In the genomic region with DNA sequence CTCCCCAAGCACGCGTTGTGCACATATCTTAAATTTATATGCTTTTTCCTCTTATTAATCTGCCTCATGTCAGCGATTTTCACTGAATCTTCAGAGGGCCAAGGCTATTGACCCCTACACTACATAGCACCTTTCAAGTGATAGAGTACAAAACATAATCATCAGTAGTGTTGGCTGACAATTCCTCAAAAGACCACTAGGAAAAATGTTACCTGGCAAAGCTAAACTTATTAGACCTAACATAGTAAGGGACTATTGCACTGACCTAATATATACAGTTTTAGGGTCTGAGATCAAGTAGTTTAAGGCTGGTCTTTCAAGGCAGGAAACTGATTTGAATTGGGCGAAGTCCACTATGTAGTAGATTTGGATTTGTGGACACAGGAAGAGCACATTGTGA, we compare ENCODE assay signal across 24 cellular contexts.
"Had no signal": no experiment of that assay in that cellular context is flagged by ENCODE, and none has a peak within 500 bp of the region (broad histone marks: within the 10 kb centered on the region; RNA-seq: fewer than 3 reads in every experiment).

No MANE protein-coding gene starts in this region.

- H3K27me3 ChIP-seq: Peyer's patch, SJCRH30 had no signal

- H3K27me3 Mint-ChIP-seq: activated naive CD4-positive, alpha-beta T cell treated with anti-CD3 and anti-CD28 coated beads, Interleukin-2, amount 10 ng/mL, durations not matched to agents 7 days and 5 days; activated naive CD8-positive, alpha-beta T cell treated with anti-CD3 and anti-CD28 coated beads for 36 hours; activated T-helper 17 cell treated with anti-CD3 and anti-CD28 coated beads, Interleukin-2, amount 50 U/mL, for 72 hours had no signal

- H3K4me1 ChIP-seq: Peyer's patch, SJCRH30 had no signal

- H3K27ac Mint-ChIP-seq: activated CD8-positive, alpha-beta T cell treated with anti-CD3 and anti-CD28 coated beads, Interleukin-2, amount 10 ng/mL, durations not matched to agents 7 days and 5 days; activated naive CD4-positive, alpha-beta T cell treated with anti-CD3 and anti-CD28 coated beads, Interleukin-2, amount 10 ng/mL, durations not matched to agents 7 days and 5 days; activated naive CD8-positive, alpha-beta T cell treated with anti-CD3 and anti-CD28 coated beads for 36 hours; activated T-helper 17 cell treated with anti-CD3 and anti-CD28 coated beads, Interleukin-2, amount 50 U/mL, for 72 hours; T-helper 1 cell treated with Interleukin-12 subunit alpha and Interleukin-12 subunit beta and Interleukin-4 antibody, amounts not matched to agents 30 μg/mL and 1 μg/mL, for 36 hours had no signal

- H3K36me3 ChIP-seq: Peyer's patch, SJCRH30 had no signal

- H3K4me3 Mint-ChIP-seq: activated CD8-positive, alpha-beta T cell treated with anti-CD3 and anti-CD28 coated beads, Interleukin-2, amount 10 ng/mL, durations not matched to agents 7 days and 5 days; activated naive CD4-positive, alpha-beta T cell treated with anti-CD3 and anti-CD28 coated beads, Interleukin-2, amount 10 ng/mL, durations not matched to agents 7 days and 5 days; activated naive CD8-positive, alpha-beta T cell treated with anti-CD3 and anti-CD28 coated beads for 36 hours; activated T-helper 17 cell treated with anti-CD3 and anti-CD28 coated beads, Interleukin-2, amount 50 U/mL, for 72 hours; T-helper 1 cell treated with Interleukin-12 subunit alpha and Interleukin-12 subunit beta and Interleukin-4 antibody, amounts not matched to agents 30 μg/mL and 1 μg/mL, for 36 hours had no signal

- DNase-seq: activated CD4-positive, alpha-beta T cell treated with anti-CD3 and anti-CD28 coated beads for 48 hours; activated CD4-positive, alpha-beta T cell treated with anti-CD3 and anti-CD28 coated beads, Interleukin-2, amount 50 U/mL, for 4 hours; activated CD4-positive, CD25-positive, alpha-beta regulatory T cell treated with anti-CD3 and anti-CD28 coated beads, Interleukin-2, amount 50 U/mL, for 72 hours; activated CD8-positive, alpha-beta T cell treated with anti-CD3 and anti-CD28 coated beads, Interleukin-2, amount 10 ng/mL, durations not matched to agents 7 days and 5 days; activated gamma-delta T cell treated with Interleukin-2 at 50 U/mL for 16 hours; activated naive CD4-positive, alpha-beta T cell treated with anti-CD3 and anti-CD28 coated beads, Interleukin-2, amount 10 ng/mL, durations not matched to agents 7 days and 5 days; activated naive CD8-positive, alpha-beta T cell treated with anti-CD3 and anti-CD28 coated beads for 36 hours; activated T-cell treated with anti-CD3 and anti-CD28 coated beads, Interleukin-2, amount 50 U/mL, for 48 hours; cerebellar nuclear complex; NCI-H1092; NCI-H1417 treated with DMSO at 0.1 percent for 48 hours; NCI-H1694; NCI-H2029; NCI-H345; NCI-H510A; NCI-H526 treated with DMSO at 0.1 percent for 48 hours; NCI-H82; OCI-M1; Peyer's patch; Right ventricle myocardium superior; SJCRH30 had no signal

- H3K27ac ChIP-seq: Peyer's patch, RWPE1, SJCRH30 had no signal

- H3K4me1 Mint-ChIP-seq: activated naive CD4-positive, alpha-beta T cell treated with anti-CD3 and anti-CD28 coated beads, Interleukin-2, amount 10 ng/mL, durations not matched to agents 7 days and 5 days; activated naive CD8-positive, alpha-beta T cell treated with anti-CD3 and anti-CD28 coated beads for 36 hours; activated T-helper 17 cell treated with anti-CD3 and anti-CD28 coated beads, Interleukin-2, amount 50 U/mL, for 72 hours had no signal

- ATAC-seq: activated CD8-positive, alpha-beta T cell treated with anti-CD3 and anti-CD28 coated beads, Interleukin-2, amount 10 ng/mL, durations not matched to agents 7 days and 5 days; activated T-helper 17 cell treated with anti-CD3 and anti-CD28 coated beads, Interleukin-2, amount 50 U/mL, for 72 hours had no signal

- H3K9me3 Mint-ChIP-seq: activated naive CD8-positive, alpha-beta T cell treated with anti-CD3 and anti-CD28 coated beads for 36 hours had no signal

- H3K4me3 ChIP-seq: Peyer's patch, SJCRH30 had no signal

- H3K9me3 ChIP-seq: Peyer's patch had no signal

- H3K36me3 Mint-ChIP-seq: activated naive CD4-positive, alpha-beta T cell treated with anti-CD3 and anti-CD28 coated beads, Interleukin-2, amount 10 ng/mL, durations not matched to agents 7 days and 5 days had no signal
